ENCODE assay signal across 8 cellular contexts in genomic region chr6:157019733-157020132, GRCh38.
DNase-seq lines count a peak whose midpoint lies in the region; ATAC-seq and TF ChIP-seq lines count a peak whose summit lies in the region.

No MANE protein-coding gene starts in this region.

- H3K9ac ChIP-seq in MM.1S (ENCODE audit: low read length) = peak overlapping the region; percentile 46; the same call in 1 of the 2 replicates

- H3K9me3 Mint-ChIP-seq in brain (no peaks in the 10 kb centered on the region), nephron (no peaks in the 10 kb centered on the region)

- H3K27ac Mint-ChIP-seq in brain = peak overlapping the region; percentile 31 to 99 (median 73)
- peak overlapping the region; percentile 99 to 100 (median 100) for H3K27ac Mint-ChIP-seq in nephron

- H3K27ac ChIP-seq in MM.1S (ENCODE audit: low read length) = peak overlapping the region; percentile 75

- H3K4me3 ChIP-seq in MM.1S (ENCODE audit: low read length) = peak overlapping the region; percentile 55

- H3K27me3 ChIP-seq in MM.1S (replicated peaks; ENCODE audit: insufficient read depth, low read length) = no peaks in the 10 kb centered on the region

- H3K4me1 ChIP-seq in MM.1S (ENCODE audit: low read length) = peaks cover 17% of the 10 kb centered on the region

- H3K27me3 Mint-ChIP-seq in brain (peaks cover 2% of the 10 kb centered on the region), nephron (ENCODE audit: low read depth) (no peaks in the 10 kb centered on the region)

- H3K36me3 Mint-ChIP-seq in brain (no peaks in the 10 kb centered on the region), nephron (ENCODE audit: low read depth) (no peaks in the 10 kb centered on the region)

- no peaks in the 10 kb centered on the region for H3K9me3 ChIP-seq in MM.1S (replicated peaks; ENCODE audit: insufficient read depth, low read length)

- H3K9me2 ChIP-seq in MM.1S (replicated peaks; ENCODE audit: insufficient read depth, low read length) = no peaks in the 10 kb centered on the region

- no peaks in the 10 kb centered on the region for H4K20me1 ChIP-seq in MM.1S (ENCODE audit: insufficient read depth, low read length)

- DNase-seq in EL (peak; percentile 39), MM.1S (peak; percentile 31), GDM1 (lab: John Stamatoyannopoulos, UW) (no peak)

- peaks cover 67% of the 10 kb centered on the region for H3K4me1 Mint-ChIP-seq in brain
- peaks cover 37% of the 10 kb centered on the region for H3K4me1 Mint-ChIP-seq in nephron

- no peak overlapping the region for H2AFZ ChIP-seq in MM.1S (ENCODE audit: low read length)

- H3K4me3 Mint-ChIP-seq in brain (peak overlapping the region; percentile 74 to 99 (median 97)), nephron (peak overlapping the region; percentile 89 to 96 (median 93))

- peaks cover 65% of the 10 kb centered on the region for H3K79me2 ChIP-seq in MM.1S (ENCODE audit: low read length)

- TF ChIP-seq CTCF in MM.1S (IDR thresholded peaks at IDR 0.05; ENCODE audit: low read length) (no peak), brain (conservative IDR thresholded peaks at IDR 0.05) (peak in 1 of 2 experiments; percentile 9), nephron (IDR thresholded peaks at IDR 0.05; ENCODE audit: unreplicated experiment in 3 of 3) (no peak)

- H3F3A ChIP-seq in MM.1S (ENCODE audit: insufficient read depth, low read length) = peaks cover 11% of the 10 kb centered on the region

- H3K36me3 ChIP-seq in MM.1S (replicated peaks; ENCODE audit: insufficient read depth, low read length) = no peaks in the 10 kb centered on the region

- ATAC-seq in GM21381 (IDR thresholded peaks at IDR 0.05; ENCODE audit: unreplicated experiment) (no peak), HG02678 (IDR thresholded peaks at IDR 0.05; ENCODE audit: unreplicated experiment) (no peak), GM21529 (IDR thresholded peaks at IDR 0.05; ENCODE audit: unreplicated experiment) (no peak)

- H3K4me2 ChIP-seq in MM.1S (ENCODE audit: low read depth, low read length) = peak overlapping the region; percentile 84
